8 cellular contexts compared by ENCODE assay signal in genomic region chr1:89994805-89995594, GRCh38. TPM values are rescaled to one million over a fixed set of nuclear protein-coding genes. Genes with fewer than 3 reads are reported as not detected.
A peak's percentile ranks its signal among the peaks of the same experiment; 100 is the strongest.
DNase-seq lines count a peak whose midpoint lies in the region; ATAC-seq, FAIRE-seq and TF ChIP-seq lines count a peak whose summit lies in the region.

Gene ZNF326, plus strand, starts transcription at chr1:89995110. Its CDS starts 148 bp downstream, at chr1:89995258.

- intact Hi-C loops in kidney (cut with DNase I), result no loop called here

- peak within 1 kb of the TSS; percentile 96 for H3K27ac ChIP-seq in kidney (ENCODE audit: low read depth in 2 of 2, low read length in 2 of 2)

- peaks cover 0 to 7% of the 10 kb centered on the region in 2 donors for H3K4me1 ChIP-seq in kidney (ENCODE audit: control insufficient read depth in 1 of 2, insufficient read depth in 1 of 2, low read depth in 1 of 2, low read length in 2 of 2)

- no peaks in the 10 kb centered on the region for H3K9me3 ChIP-seq in kidney (ENCODE audit: control insufficient read depth in 1 of 2, low read length in 2 of 2)

- peak within 1 kb of the TSS; percentile 79 to 87 for H3K4me3 ChIP-seq in kidney (ENCODE audit: low read length in 2 of 2)

- no peak for TF ChIP-seq CTCF in kidney (IDR thresholded peaks at IDR 0.05; ENCODE audit: borderline replicate concordance, extremely low read depth, insufficient read depth)

- FAIRE-seq in kidney (lab: Jason Lieb, UNC), result no peak

- no peaks in the 10 kb centered on the region for H3K36me3 ChIP-seq in kidney (ENCODE audit: control insufficient read depth in 1 of 2, insufficient read depth in 2 of 2, low read length in 2 of 2)

- ATAC-seq in GM19035 (IDR thresholded peaks at IDR 0.05; ENCODE audit: unreplicated experiment) (peak; percentile 96), HG03354 (IDR thresholded peaks at IDR 0.05; ENCODE audit: poor library complexity, severe bottlenecking, unreplicated experiment) (peak; percentile 96)

- DNase-seq in AG20443 (ENCODE audit: low spot score) (peak; percentile 99), NCI-H460 (ENCODE audit: extremely low read depth, low read depth) (peak; percentile 86), cerebellar nuclear complex (lab: John Stamatoyannopoulos, UW) (peak; percentile 90 to 93), kidney (peak; percentile 98)
- DNase-seq in activated CD4-positive, CD25-positive, alpha-beta regulatory T cell treated with anti-CD3 and anti-CD28 coated beads, Interleukin-2, amount 50 U/mL, for 72 hours, result peak; percentile 98
- peak; percentile 97 for DNase-seq in stimulated activated CD4-positive, alpha-beta T cell treated with anti-CD3 and anti-CD28 coated beads, Interleukin-15, amount 100 ng/mL, for 24 hours

- peak within 1 kb of the TSS; percentile 80 to 85 for H3K9ac ChIP-seq in kidney (ENCODE audit: low read length in 2 of 2)

RNA-seq across cellular contexts. Expression of gene ZNF326, which starts in this region (rescaled TPM):
- total RNA-seq in NCI-H460 (2014; rRNA removed; shearing (Covaris generic)), result 5.6 and 6.6 TPM in 2 replicates
- 13.0 and 17.5 TPM in 2 replicates for polyA plus RNA-seq in NCI-H460 (2014; cell fraction: nucleus; rRNA removed)
- total RNA-seq in kidney, result 25.6 TPM
- polyA plus RNA-seq in kidney (ENCODE audit: insufficient read depth, low read depth, low replicate concordance), result 10.6 TPM

Comparison
In these comparisons a context has a peak if more than half of its experiments do, and no peak if none do; other contexts are left out.
1. Peak in every context shown above with its lines: DNase-seq, ATAC-seq, H3K4me3 ChIP-seq and H3K27ac ChIP-seq.